16 cellular contexts compared by ENCODE assay signal in genomic region chr1:180854001-180854400, GRCh38. TPM values are rescaled to one million over a fixed set of nuclear protein-coding genes. Genes with fewer than 3 reads are reported as not detected.
A peak's percentile ranks its signal among the peaks of the same experiment; 100 is the strongest.
DNase-seq lines count a peak whose midpoint lies in the region; ATAC-seq and TF ChIP-seq lines count a peak whose summit lies in the region.
"Had no signal": no experiment of that assay in that cellular context is flagged by ENCODE, and none has a peak within 500 bp of the region (broad histone marks: within the 10 kb centered on the region; RNA-seq: fewer than 3 reads in every experiment).

No MANE protein-coding gene starts in this region.

- H3K27me3 Mint-ChIP-seq in endodermal cell (ENCODE audit: insufficient read depth) = no peaks in the 10 kb centered on the region
- H3K27me3 Mint-ChIP-seq in neural crest cell (ENCODE audit: low read depth) = no peaks in the 10 kb centered on the region

- in situ Hi-C loops in Panc1 (cut with HindIII; ENCODE audit: low pct_unique_long_range_greater_than_20kb, low sequenced_read_pairs) = no loop called here

- H3K36me3 Mint-ChIP-seq in endodermal cell (ENCODE audit: low read depth) (peaks cover 6% of the 10 kb centered on the region), neural crest cell (ENCODE audit: low read depth) (peaks cover 5% of the 10 kb centered on the region)

- ATAC-seq in Panc1 = no peak
- ATAC-seq: gastrocnemius medialis, left colon had no signal

- DNase-seq in EH (ENCODE audit: low read depth) = peak; percentile 31
- DNase-seq in Panc1 (ENCODE audit: low read depth, low spot score) = no peak
- DNase-seq in endodermal cell = no peak
- DNase-seq in neural crest cell (ENCODE audit: low read depth, low spot score) = no peak
- no peak for DNase-seq in prostate gland (ENCODE audit: low spot score)
- DNase-seq in NCI-H510A treated with DMSO at 0.1 percent for 48 hours (lab: John Stamatoyannopoulos, UW) = no peak
- DNase-seq in COLO668 (lab: John Stamatoyannopoulos, UW; ENCODE audit: unreplicated experiment) = no peak
- no peak for DNase-seq in effector memory CD4-positive, alpha-beta T cell
- DNase-seq: activated gamma-delta T cell; gastrocnemius medialis; Karpas-422; left colon; NCI-H774; ovary; stimulated activated CD4-positive, alpha-beta T cell treated with anti-CD3 and anti-CD28 coated beads, Interleukin-4, amount 100 ng/mL, for 1 hour had no signal

- H3K4me1 ChIP-seq in Panc1 (ENCODE audit: control insufficient read depth, insufficient read depth, low read length) = no peaks in the 10 kb centered on the region
- H3K4me1 ChIP-seq in endodermal cell (ENCODE audit: control insufficient read depth, insufficient read depth, low read length) = peaks cover 9% of the 10 kb centered on the region
- H3K4me1 ChIP-seq in prostate gland (replicated peaks) = no peaks in the 10 kb centered on the region
- peaks cover 5% of the 10 kb centered on the region for H3K4me1 ChIP-seq in effector memory CD4-positive, alpha-beta T cell (ENCODE audit: control insufficient read depth, insufficient read depth, low read length, poor library complexity, severe bottlenecking)
- H3K4me1 ChIP-seq: gastrocnemius medialis had no signal

- H3K9me3 ChIP-seq in Panc1 (ENCODE audit: control insufficient read depth, insufficient read depth, low read depth, low read length) = no peaks in the 10 kb centered on the region
- no peaks in the 10 kb centered on the region for H3K9me3 ChIP-seq in endodermal cell (ENCODE audit: control insufficient read depth, low read length)
- H3K9me3 ChIP-seq in prostate gland = no peaks in the 10 kb centered on the region
- no peaks in the 10 kb centered on the region for H3K9me3 ChIP-seq in effector memory CD4-positive, alpha-beta T cell (ENCODE audit: control insufficient read depth, low read length)
- H3K9me3 ChIP-seq: gastrocnemius medialis, ovary had no signal

- H3K9me3 Mint-ChIP-seq in endodermal cell (no peaks in the 10 kb centered on the region), neural crest cell (no peaks in the 10 kb centered on the region)

- intact Hi-C loops in Panc1 (cut with micrococcal nuclease; ENCODE audit: unreplicated experiment) = no loop called here
- intact Hi-C loops in prostate gland (cut with DNase I) = no loop called here

- no peak for TF ChIP-seq POLR2A in prostate gland (IDR thresholded peaks at IDR 0.05)

- POLR2A ChIA-PET in Panc1 (lab: Charles Lee) = no interaction called here

- H3K27ac Mint-ChIP-seq in endodermal cell = peak overlapping the region; percentile 78
- peak overlapping the region; percentile 60 for H3K27ac Mint-ChIP-seq in neural crest cell (ENCODE audit: unreplicated experiment)

- H3K4me1 Mint-ChIP-seq in endodermal cell (peaks cover 36% of the 10 kb centered on the region), neural crest cell (peaks cover 20% of the 10 kb centered on the region)

- CTCF ChIA-PET in Panc1 (lab: Charles Lee) = interaction anchor here (0.6 kb wide), 1 partner anchor 338 kb away, joined by 5 read pairs; no protein-coding TSS in a partner anchor

- TSS peak; percentile 7 for BruUV-seq in Panc1 (replicated peaks; lab: Mats Ljungman, UMichigan)

- H3K27ac ChIP-seq in Panc1 (ENCODE audit: low read length) = no peak overlapping the region
- H3K27ac ChIP-seq in endodermal cell (ENCODE audit: low read depth, low read length) = peak overlapping the region; percentile 39
- no peak overlapping the region for H3K27ac ChIP-seq in prostate gland
- H3K27ac ChIP-seq in effector memory CD4-positive, alpha-beta T cell (ENCODE audit: insufficient read depth, low read length, poor library complexity, severe bottlenecking) = no peak overlapping the region
- H3K27ac ChIP-seq: ovary, skin epidermis had no signal

- whole genome bisulfite sequencing in endodermal cell (ENCODE audit: insufficient coverage in 1 of 2, insufficient read length in 1 of 2), 2 experiments = 82 to 88% methylated on average over 1 to 2 of the region's 2 CpGs
- 35% methylated on average over 2 of the region's 2 CpGs for WGBS in prostate gland

- H3K27me3 ChIP-seq in Panc1 (ENCODE audit: control insufficient read depth, insufficient read depth, low read length) (no peaks in the 10 kb centered on the region), endodermal cell (ENCODE audit: control insufficient read depth, insufficient read depth, low read length, poor library complexity, severe bottlenecking) (no peaks in the 10 kb centered on the region), prostate gland (replicated peaks; ENCODE audit: insufficient read depth) (no peaks in the 10 kb centered on the region)
- H3K27me3 ChIP-seq in effector memory CD4-positive, alpha-beta T cell (replicated peaks; ENCODE audit: control insufficient read depth, insufficient read depth, low read length, poor library complexity, severe bottlenecking) = no peaks in the 10 kb centered on the region
- H3K27me3 ChIP-seq: gastrocnemius medialis, ovary had no signal

- H3K4me3 Mint-ChIP-seq in endodermal cell (no peak overlapping the region), neural crest cell (no peak overlapping the region)

- no peak overlapping the region for H3K9ac ChIP-seq in endodermal cell (ENCODE audit: extremely low read depth, low read length, poor library complexity, severe bottlenecking)

- H3K36me3 ChIP-seq in Panc1 (ENCODE audit: control insufficient read depth, insufficient read depth, low read length) = no peaks in the 10 kb centered on the region
- H3K36me3 ChIP-seq in endodermal cell (ENCODE audit: control insufficient read depth, insufficient read depth, low read length) = no peaks in the 10 kb centered on the region
- H3K36me3 ChIP-seq in prostate gland = no peaks in the 10 kb centered on the region
- H3K36me3 ChIP-seq in effector memory CD4-positive, alpha-beta T cell (ENCODE audit: control insufficient read depth, insufficient read depth, low read length) = no peaks in the 10 kb centered on the region
- H3K36me3 ChIP-seq: gastrocnemius medialis, ovary had no signal

- no peak overlapping the region for H3K4me3 ChIP-seq in Panc1 (ENCODE audit: low read depth in 2 of 2, low read length in 2 of 2)
- H3K4me3 ChIP-seq in endodermal cell (ENCODE audit: low read length) = peak overlapping the region; percentile 67
- H3K4me3 ChIP-seq in prostate gland = no peak overlapping the region
- no peak overlapping the region for H3K4me3 ChIP-seq in effector memory CD4-positive, alpha-beta T cell (ENCODE audit: insufficient read depth, low read depth, low read length, poor library complexity, severe bottlenecking)
- H3K4me3 ChIP-seq: gastrocnemius medialis, ovary, skin epidermis had no signal

- no peak for TF ChIP-seq CTCF in Panc1 (IDR thresholded peaks at IDR 0.05)
- no peak for TF ChIP-seq CTCF in endodermal cell (conservative IDR thresholded peaks at IDR 0.05)
- TF ChIP-seq CTCF in neural crest cell (conservative IDR thresholded peaks at IDR 0.05) = no peak
- no peak for TF ChIP-seq CTCF in prostate gland (IDR thresholded peaks at IDR 0.05)

RNA-seq across cellular contexts. Expression of gene KIAA1614, which starts 58.7 kb away (rescaled TPM):
- 0.80 TPM for total RNA-seq in Panc1 (2021; ENCODE audit: unreplicated experiment)
- 1.5 TPM for polyA plus RNA-seq in Panc1 (2012; ENCODE audit: insufficient read length)
- total RNA-seq in endodermal cell = 1 to 10 TPM; 3.3 to 5.8 TPM
- 1.2 TPM for polyA plus RNA-seq in endodermal cell (2013, experiment 1 of 2)
- 1.3 TPM for polyA plus RNA-seq in endodermal cell (2013, experiment 2 of 2)
- total RNA-seq in neural crest cell = 2.1 and 3.2 TPM in 2 replicates
- 1 to 10 TPM; 3.7 to 6.4 TPM for total RNA-seq in prostate gland
